Comparison of ENCODE assay signal across 7 cellular contexts in the genomic region with DNA sequence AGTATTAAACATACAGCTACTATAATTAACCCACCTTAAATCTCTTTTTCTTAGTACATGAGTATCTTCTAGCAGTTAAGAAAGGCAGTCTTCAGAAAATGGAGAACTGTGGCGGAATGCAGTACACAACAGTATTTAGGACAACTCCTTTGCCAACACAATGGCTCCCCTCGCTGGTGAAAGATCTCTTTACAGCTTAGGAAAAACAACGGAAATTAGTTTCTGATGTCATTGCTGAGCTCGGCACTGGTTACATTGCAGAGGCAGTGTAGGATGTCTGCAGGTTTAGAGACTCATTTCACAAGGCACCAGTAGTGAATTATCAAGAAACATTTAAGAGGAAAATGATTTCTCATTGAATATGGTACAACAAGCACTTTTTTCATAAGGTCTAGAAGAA. TPM values are rescaled to one million over a fixed set of nuclear protein-coding genes. Genes with fewer than 3 reads are reported as not detected.
A peak's percentile ranks its signal among the peaks of the same experiment; 100 is the strongest.
DNase-seq lines count a peak whose midpoint lies in the region; ATAC-seq, FAIRE-seq and TF ChIP-seq lines count a peak whose summit lies in the region.

No MANE protein-coding gene starts in this region.

- H4K20me1 ChIP-seq in DND-41 (ENCODE audit: insufficient read depth, low read length), result peaks cover 12% of the 10 kb centered on the region

- H3K27ac ChIP-seq in DND-41 (ENCODE audit: low read length) (no peak overlapping the region), esophagus squamous epithelium (no peak overlapping the region)

- H3K36me3 ChIP-seq in DND-41 (ENCODE audit: insufficient read depth, low read length) (peaks cover 81% of the 10 kb centered on the region), esophagus squamous epithelium (peaks cover 6 to 99% (median 28%) of the 10 kb centered on the region in 3 donors)

- H3K4me3 ChIP-seq in DND-41 (ENCODE audit: low read depth in 1 of 2, low read length in 2 of 2), result no peak overlapping the region
- no peak overlapping the region for H3K4me3 ChIP-seq in esophagus squamous epithelium

- peak; percentile 45 for DNase-seq in DND-41
- peak; percentile 5 for DNase-seq in HS-5 (ENCODE audit: low read depth)
- peak; percentile 82 for DNase-seq in fibroblast of gingiva (ENCODE audit: low read depth)
- peak; percentile 56 for DNase-seq in occipital lobe (lab: John Stamatoyannopoulos, UW)
- DNase-seq in esophagus squamous epithelium (lab: John Stamatoyannopoulos, UW), result no peak

- no peak overlapping the region for H3K4me2 ChIP-seq in DND-41 (ENCODE audit: insufficient read depth, low read length)

- no peak overlapping the region for H3K9ac ChIP-seq in DND-41 (ENCODE audit: low read depth, low read length)

- no peaks in the 10 kb centered on the region for H3K79me2 ChIP-seq in DND-41 (ENCODE audit: insufficient read depth, low read length)

- H3K9me3 ChIP-seq in DND-41 (ENCODE audit: insufficient read depth, low read length, severe bottlenecking) (no peaks in the 10 kb centered on the region), esophagus squamous epithelium (no peaks in the 10 kb centered on the region)

- peak; percentile 66 for TF ChIP-seq CTCF in DND-41 (IDR thresholded peaks at IDR 0.05; ENCODE audit: borderline replicate concordance, extremely low read depth, low read length, poor library complexity, severe bottlenecking)
- TF ChIP-seq CTCF in esophagus squamous epithelium (IDR thresholded peaks at IDR 0.05), result peak in 3 of 6 experiments; percentile 10 to 40 (median 14)

- no peak for TF ChIP-seq POLR2A in esophagus squamous epithelium (IDR thresholded peaks at IDR 0.05)

- ATAC-seq in DND-41 (ENCODE audit: insufficient read depth, low read depth) (peak; percentile 78), GM19023 (IDR thresholded peaks at IDR 0.05; ENCODE audit: unreplicated experiment) (no peak)

- no peaks in the 10 kb centered on the region for H3K27me3 ChIP-seq in DND-41 (ENCODE audit: insufficient read depth, low read length, poor library complexity)
- H3K27me3 ChIP-seq in esophagus squamous epithelium, result no peaks in the 10 kb centered on the region

- no peak overlapping the region for H2AFZ ChIP-seq in DND-41 (ENCODE audit: low read depth, low read length)

- intact Hi-C loops in esophagus squamous epithelium (cut with DNase I), result loop anchor here (10.0 kb wide), 1 partner anchor 1695 kb away; no protein-coding TSS in a partner anchor

- WGBS in esophagus squamous epithelium, 2 donors, result 43 to 58% methylated on average over 4 of the region's 4 CpGs

- FAIRE-seq in TTC549 (lab: Jason Lieb, UNC), result peak; percentile 84

- H3K4me1 ChIP-seq in DND-41 (ENCODE audit: insufficient read depth, low read length) (peaks cover 4% of the 10 kb centered on the region; the same call in 1 of the 2 replicates), esophagus squamous epithelium (peaks cover 0 to 7% (median 0%) of the 10 kb centered on the region in 3 donors)

RNA-seq across cellular contexts. Expression of a gene that starts 43.4 kb away (rescaled TPM):
- total RNA-seq in occipital lobe (49.0 TPM), esophagus squamous epithelium (100 to 1,000 TPM in 2 of 4 donors, 10 to 100 TPM in 2; 48.5 to 115 (median 81.8) TPM)
